In genomic region chr2:120480903-120481445, GRCh38 we compare ENCODE assay signal across 1 cellular context.
A peak's percentile ranks its signal among the peaks of the same experiment; 100 is the strongest.
TF ChIP-seq lines count a peak whose summit lies in the region.

No MANE protein-coding gene starts in this region.

TF ChIP-seq in K562, 482 proteins besides CTCF, POLR2A, EP300 and RAD21:
- TF ChIP-seq ZNF318 (IDR thresholded peaks at IDR 0.05; ENCODE audit: borderline replicate concordance in 1 of 2, low read depth in 1 of 2) (no peak), MYNN (IDR thresholded peaks at IDR 0.05) (peak; percentile 68; the same call in 1 of the 2 replicates), MYNN (CRISPR knock-in tag; IDR thresholded peaks at IDR 0.05) (no peak), ZBTB43 (CRISPR knock-in tag; IDR thresholded peaks at IDR 0.05) (peak; percentile 97)
